ENCODE assay signal across 11 cellular contexts in the genomic region with DNA sequence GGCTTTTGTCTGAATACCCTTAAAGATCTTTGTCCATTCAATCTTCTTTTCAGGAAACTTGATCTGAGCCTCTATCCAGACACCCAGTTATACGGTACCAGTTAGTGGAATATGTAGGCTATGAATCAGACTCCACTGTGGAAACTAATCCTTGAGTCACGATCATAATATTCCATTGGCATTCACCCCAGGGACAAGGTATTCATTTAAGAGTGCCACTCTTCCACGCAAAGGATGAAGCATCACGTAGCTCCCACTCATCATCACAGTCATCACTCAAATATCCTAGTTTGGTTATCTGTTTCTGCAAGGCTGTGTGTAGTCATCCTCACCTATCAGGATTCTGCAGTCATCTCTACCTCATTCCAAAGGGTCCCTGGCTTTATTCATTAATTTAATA.
DNase-seq lines count a peak whose midpoint lies in the region; ATAC-seq and TF ChIP-seq lines count a peak whose summit lies in the region.
"Had no signal": no experiment of that assay in that cellular context is flagged by ENCODE, and none has a peak within 500 bp of the region (broad histone marks: within the 10 kb centered on the region; RNA-seq: fewer than 3 reads in every experiment).

No MANE protein-coding gene starts in this region.

- H3K9me3 ChIP-seq in Panc1 (ENCODE audit: control insufficient read depth, insufficient read depth, low read depth, low read length), result no peaks in the 10 kb centered on the region
- no peaks in the 10 kb centered on the region for H3K9me3 ChIP-seq in esophagus squamous epithelium
- H3K9me3 ChIP-seq: esophagus muscularis mucosa had no signal

- no peak overlapping the region; a peak in 1 of 4 replicates for H3K4me3 ChIP-seq in Panc1 (ENCODE audit: low read depth in 2 of 2, low read length in 2 of 2)
- H3K4me3 ChIP-seq in esophagus squamous epithelium, result no peak overlapping the region
- H3K4me3 ChIP-seq: esophagus muscularis mucosa had no signal

- ATAC-seq in Panc1 (peak; percentile 98), omental fat pad (ENCODE audit: low FRiP score) (peak; percentile 64), GM19395 (IDR thresholded peaks at IDR 0.05; ENCODE audit: unreplicated experiment) (no peak), HG02759 (IDR thresholded peaks at IDR 0.05; ENCODE audit: unreplicated experiment) (no peak)
- ATAC-seq: stimulated activated naive B cell treated with anti-CD40 and anti-IgM and Interleukin-4, amounts not matched to agents 10 μg/mL and 1 μg/mL and 100 μg/mL, for 72 hours had no signal

- POLR2A ChIA-PET in Panc1 (lab: Charles Lee), result no interaction called here

- H3K27ac ChIP-seq in Panc1 (ENCODE audit: low read length), result peak overlapping the region; percentile 70
- H3K27ac ChIP-seq in epithelial cell of prostate, result peak overlapping the region; percentile 90
- H3K27ac ChIP-seq in esophagus squamous epithelium, result no peak overlapping the region
- H3K27ac ChIP-seq: esophagus muscularis mucosa had no signal

- 28 to 50% methylated on average over 4 of the region's 4 CpGs for WGBS in esophagus squamous epithelium, 2 donors

- no peak for TF ChIP-seq CTCF in Panc1 (IDR thresholded peaks at IDR 0.05)
- TF ChIP-seq CTCF in omental fat pad (IDR thresholded peaks at IDR 0.05), result no peak
- no peak for TF ChIP-seq CTCF in esophagus squamous epithelium (IDR thresholded peaks at IDR 0.05)

- H3K4me1 ChIP-seq in Panc1 (ENCODE audit: control insufficient read depth, insufficient read depth, low read length) (peaks cover 16% of the 10 kb centered on the region), esophagus squamous epithelium (no peaks in the 10 kb centered on the region)
- H3K4me1 ChIP-seq: esophagus muscularis mucosa had no signal

- DNase-seq in Caki2 (ENCODE audit: low read depth) (peak; percentile 61), Panc1 (ENCODE audit: low read depth, low spot score) (peak; percentile 97), epithelial cell of prostate (ENCODE audit: low read depth, low spot score) (peak; percentile 86), omental fat pad (ENCODE audit: low spot score) (no peak), esophagus squamous epithelium (lab: John Stamatoyannopoulos, UW) (no peak), NOMO-1 treated with DMSO at 0.1 percent for 48 hours (lab: John Stamatoyannopoulos, UW; ENCODE audit: unreplicated experiment) (no peak)
- DNase-seq: NCI-H1092 treated with DMSO at 0.1 percent for 48 hours; stimulated activated naive B cell treated with anti-CD40 and anti-IgM and Interleukin-4, amounts not matched to agents 10 μg/mL and 1 μg/mL and 100 μg/mL, for 72 hours had no signal

- CTCF ChIA-PET in Panc1 (lab: Charles Lee), result no interaction called here

- no peak for TF ChIP-seq POLR2A in esophagus squamous epithelium (IDR thresholded peaks at IDR 0.05)

- no peaks in the 10 kb centered on the region for H3K36me3 ChIP-seq in Panc1 (ENCODE audit: control insufficient read depth, insufficient read depth, low read length)
- no peaks in the 10 kb centered on the region for H3K36me3 ChIP-seq in esophagus squamous epithelium
- H3K36me3 ChIP-seq: esophagus muscularis mucosa had no signal

- H3K27me3 ChIP-seq in Panc1 (ENCODE audit: control insufficient read depth, insufficient read depth, low read length) (no peaks in the 10 kb centered on the region), esophagus squamous epithelium (no peaks in the 10 kb centered on the region)
- H3K27me3 ChIP-seq: esophagus muscularis mucosa had no signal

- intact Hi-C loops in Panc1 (cut with micrococcal nuclease; ENCODE audit: unreplicated experiment) (no loop called here), esophagus squamous epithelium (cut with DNase I) (no loop called here)

- no TSS peak for BruUV-seq in Panc1 (replicated peaks; lab: Mats Ljungman, UMichigan)

- in situ Hi-C loops in Caki2 (cut with HindIII; ENCODE audit: low pct_unique_long_range_greater_than_20kb, low sequenced_read_pairs), result no loop called here
- in situ Hi-C loops in Panc1 (cut with HindIII; ENCODE audit: low pct_unique_long_range_greater_than_20kb, low sequenced_read_pairs), result no loop called here

Comparison
In these comparisons a context has a peak if more than half of its experiments do, and no peak if none do; other contexts are left out.
1. DNase-seq: peak in Caki2 (single experiment), Panc1 (single experiment) and epithelial cell of prostate (single experiment); none in omental fat pad (single experiment), esophagus squamous epithelium (single experiment) and NOMO-1 treated with DMSO at 0.1 percent for 48 hours (single experiment).
2. ATAC-seq: peak in Panc1 (single experiment) and omental fat pad (single experiment); none in GM19395 (single experiment) and HG02759 (single experiment).
3. H3K27ac ChIP-seq: peak in Panc1 (single experiment) and epithelial cell of prostate (single experiment); none in esophagus squamous epithelium (0 of 4).